Comparison of ENCODE assay signal across 28 cellular contexts in genomic region chr1:90748668-90749067, GRCh38. TPM values are rescaled to one million over a fixed set of nuclear protein-coding genes. Genes with fewer than 3 reads are reported as not detected.
DNase-seq lines count a peak whose midpoint lies in the region; ATAC-seq, FAIRE-seq and TF ChIP-seq lines count a peak whose summit lies in the region.
"Had no signal": no experiment of that assay in that cellular context is flagged by ENCODE, and none has a peak within 500 bp of the region (broad histone marks: within the 10 kb centered on the region; RNA-seq: fewer than 3 reads in every experiment).

No MANE protein-coding gene starts in this region.

- POLR2A ChIA-PET in K562 (lab: Yijun Ruan, JAX) = no interaction called here

- no peak for ATAC-seq in K562
- ATAC-seq: GM12878 had no signal

- H3K27ac ChIP-seq in HUES48 (ENCODE audit: low read depth, low read length) = peak overlapping the region; percentile 1
- H3K27ac ChIP-seq in K562 (ENCODE audit: extremely low read depth, low read depth, low read length) = no peak overlapping the region
- H3K27ac ChIP-seq in mesendoderm (ENCODE audit: low read depth, low read length) = no peak overlapping the region
- H3K27ac ChIP-seq: BLaER1 had no signal

- no peak overlapping the region for H4K8ac ChIP-seq in mesendoderm (ENCODE audit: low read depth, low read length)

- no TSS peak for BruUV-seq in K562 (replicated peaks; lab: Mats Ljungman, UMichigan)

- H3K36me3 ChIP-seq in HUES48 (ENCODE audit: control insufficient read depth, insufficient read depth, low read length) (no peaks in the 10 kb centered on the region), K562 (ENCODE audit: control insufficient read depth, insufficient read depth, low read length) (no peaks in the 10 kb centered on the region), mesendoderm (ENCODE audit: control insufficient read depth, insufficient read depth, low read length) (no peaks in the 10 kb centered on the region)
- H3K36me3 ChIP-seq: BE2C, BLaER1 had no signal

- TF ChIP-seq RAD21 in K562 (CRISPR knock-in tag; conservative IDR thresholded peaks at IDR 0.05 in 1 of 2, IDR thresholded peaks at IDR 0.05 in 1 of 2) = no peak

- FAIRE-seq in K562 (lab: Jason Lieb, UNC) = no peak
- FAIRE-seq: A204.1, GM12878, GM12892, GM18507 had no signal

- DNase-seq in K562 (ENCODE audit: extremely low read depth in 1 of 4, low spot score in 3 of 4) = no peak
- DNase-seq in mesendoderm = peak; percentile 37
- DNase-seq in cardiac septum (ENCODE audit: low spot score) = no peak
- DNase-seq in RKO (ENCODE audit: low spot score) = no peak
- DNase-seq: 8988T; ACHN; BE2C; C1 segment of cervical spinal cord; CD4-positive, alpha-beta memory T cell; CD4-positive, CD25-positive, alpha-beta regulatory T cell; CD8-positive, alpha-beta memory T cell; COR-L47; DMS 273 treated with DMSO at 0.1 percent for 48 hours; DMS153; DMS53; DMS79; DND-41; EL; GDM1 had no signal

- H3K23ac ChIP-seq in mesendoderm (ENCODE audit: low read length) = no peak overlapping the region

- peak overlapping the region; percentile 60 for H2AFZ ChIP-seq in K562 (ENCODE audit: low read depth, low read length)

- no peak overlapping the region for H2BK120ac ChIP-seq in mesendoderm (ENCODE audit: low read depth, low read length)

- no peaks in the 10 kb centered on the region for H3K9me1 ChIP-seq in K562 (ENCODE audit: control insufficient read depth, insufficient read depth, low read length)

- H3K4me1 ChIP-seq in HUES48 (ENCODE audit: control insufficient read depth, insufficient read depth, low read length) = peaks cover 10% of the 10 kb centered on the region
- H3K4me1 ChIP-seq in K562 (replicated peaks in 1 of 2; ENCODE audit: control insufficient read depth in 2 of 2, insufficient read depth in 2 of 2, low read length in 2 of 2) = peaks cover 0 to 13% of the 10 kb centered on the region in 2 experiments; a peak in 3 of 5 replicates
- H3K4me1 ChIP-seq in mesendoderm (ENCODE audit: control insufficient read depth, low read depth, low read length) = peaks cover 2% of the 10 kb centered on the region
- H3K4me1 ChIP-seq: BE2C, BLaER1 had no signal

- no peak overlapping the region for H2BK15ac ChIP-seq in mesendoderm (replicated peaks; ENCODE audit: low read depth)

- H3K4me2 ChIP-seq in K562 (ENCODE audit: insufficient read depth, low read length) = no peak overlapping the region
- H3K4me2 ChIP-seq in mesendoderm (ENCODE audit: low read length) = no peak overlapping the region
- H3K4me2 ChIP-seq: BLaER1 had no signal

- TF ChIP-seq CTCF in K562 (IDR thresholded peaks at IDR 0.05 in 2 of 3, conservative IDR thresholded peaks at IDR 0.05 in 1 of 3; ENCODE audit: insufficient read depth in 2 of 3, low read depth in 1 of 3, low read length in 3 of 3) = no peak

- H3K4me3 ChIP-seq in HUES48 (ENCODE audit: low read depth, low read length) = no peak overlapping the region
- H3K4me3 ChIP-seq in K562 = no peak overlapping the region
- no peak overlapping the region for H3K4me3 ChIP-seq in mesendoderm (ENCODE audit: low read length)
- H3K4me3 ChIP-seq: BLaER1, GM12878 had no signal

- intact Hi-C loops in K562 (cut with micrococcal nuclease) = no loop called here
- intact Hi-C loops in cardiac septum (cut with DNase I) = no loop called here

- H3K27me3 ChIP-seq in HUES48 (ENCODE audit: control insufficient read depth, insufficient read depth, low read length) (no peaks in the 10 kb centered on the region), K562 (ENCODE audit: control insufficient read depth in 2 of 2, insufficient read depth in 2 of 2, low read length in 2 of 2) (no peaks in the 10 kb centered on the region), mesendoderm (ENCODE audit: insufficient read depth, low read length, poor library complexity) (no peaks in the 10 kb centered on the region)
- H3K27me3 ChIP-seq: BLaER1 had no signal

- no peaks in the 10 kb centered on the region for H4K20me1 ChIP-seq in K562 (replicated peaks; ENCODE audit: control insufficient read depth, insufficient read depth, low read length)
- H4K20me1 ChIP-seq: BLaER1 had no signal

- no peak overlapping the region for H4K5ac ChIP-seq in mesendoderm (ENCODE audit: low read length)

- no peak overlapping the region for H3K56ac ChIP-seq in mesendoderm (ENCODE audit: low read length)

- TF ChIP-seq POLR2A in K562 (conservative IDR thresholded peaks at IDR 0.05) = no peak

- H3K9ac ChIP-seq in HUES48 (ENCODE audit: low read depth, low read length) = no peak overlapping the region
- H3K9ac ChIP-seq in K562 (ENCODE audit: insufficient read depth in 1 of 2, low read depth in 2 of 2, low read length in 2 of 2) = no peak overlapping the region
- H3K9ac ChIP-seq in mesendoderm (ENCODE audit: low read length) = no peak overlapping the region
- H3K9ac ChIP-seq: BLaER1 had no signal

- H2AK5ac ChIP-seq in mesendoderm (ENCODE audit: low read length) = no peak overlapping the region

- in situ Hi-C loops in K562 (cut with MboI) = no loop called here

- CTCF ChIA-PET in K562 (lab: Yijun Ruan, JAX; ENCODE audit: low intra/inter-chr PET ratio) = no interaction called here

- no peak overlapping the region for H3K18ac ChIP-seq in mesendoderm (ENCODE audit: low read length)

- H3K79me2 ChIP-seq in K562 (ENCODE audit: control insufficient read depth, insufficient read depth, low read length) (no peaks in the 10 kb centered on the region), mesendoderm (ENCODE audit: control insufficient read depth, insufficient read depth, low read length) (no peaks in the 10 kb centered on the region)

- no peak for TF ChIP-seq EP300 in K562 (IDR thresholded peaks at IDR 0.05; ENCODE audit: low read length)

- no peaks in the 10 kb centered on the region for H3K9me3 ChIP-seq in HUES48 (ENCODE audit: control insufficient read depth, insufficient read depth, low read length)
- H3K9me3 ChIP-seq in K562 (replicated peaks; ENCODE audit: control insufficient read depth, insufficient read depth, low read depth, low read length) = no peaks in the 10 kb centered on the region
- H3K9me3 ChIP-seq: BE2C, BLaER1 had no signal

- H2BK5ac ChIP-seq in mesendoderm (ENCODE audit: low read length) = no peak overlapping the region

- H3K79me1 ChIP-seq in mesendoderm (ENCODE audit: low read length) = no peaks in the 10 kb centered on the region

- no peak overlapping the region for H3K4ac ChIP-seq in mesendoderm (ENCODE audit: low read depth, low read length)

TF ChIP-seq in K562, 482 proteins besides CTCF, POLR2A, EP300 and RAD21:
- TF ChIP-seq HNRNPL (IDR thresholded peaks at IDR 0.05; ENCODE audit: low read depth, low read length) = no peak
- TF ChIP-seq ZBTB17 (CRISPR knock-in tag; IDR thresholded peaks at IDR 0.05) = no peak
- TF ChIP-seq HDAC6 (IDR thresholded peaks at IDR 0.05; ENCODE audit: low read depth, low read length) = no peak
- no peak for TF ChIP-seq PRDM10 (IDR thresholded peaks at IDR 0.05; ENCODE audit: partially characterized antibody)
- TF ChIP-seq ZNF197 (CRISPR knock-in tag; IDR thresholded peaks at IDR 0.05; ENCODE audit: low read depth) = no peak
- no peak for TF ChIP-seq TCF7L2 (IDR thresholded peaks at IDR 0.05; ENCODE audit: low read depth, low read length)

RNA-seq across cellular contexts. Expression of gene BARHL2, which starts 31.6 kb away (rescaled TPM):
- total RNA-seq in K562 (2011; cell fraction: chromatin; rRNA removed; ENCODE audit: low replicate concordance) = not detected in 2 replicates
- not detected in 2 replicates for total RNA-seq in K562 (2011; cell fraction: nucleolus; rRNA removed)
- total RNA-seq in K562 (2011; cell fraction: nucleoplasm; rRNA removed) = not detected in 2 replicates
- total RNA-seq in K562 (2014; rRNA removed) = 0.09 TPM in 1 of 2 replicates, not detected in the other
- total RNA-seq in K562 (2014; rRNA removed; fragmentation: Illumina TruSeq; extraction: Trizol) = not detected in 2 replicates
- total RNA-seq in K562 (2015; rRNA removed; fragmentation: Illumina TruSeq; extraction: Trizol) = not detected in 2 replicates
- total RNA-seq in K562 (2021) = 0.11 TPM in 2 replicates
- not detected in 2 replicates for polyA plus RNA-seq in K562 (2011; rRNA removed)
- polyA plus RNA-seq in K562 (2011; cell fraction: cytosol; rRNA removed) = not detected in 2 replicates
- polyA plus RNA-seq in K562 (2011; cell fraction: nucleus; rRNA removed) = 0.06 and 0.09 TPM in 2 replicates
- polyA plus RNA-seq in K562 (2012) = 0.07 TPM in 1 of 2 replicates, not detected in the other
- polyA plus RNA-seq in K562 (2014; fragmentation: Illumina TruSeq; extraction: Trizol) = 0.06 TPM in 1 of 2 replicates, not detected in the other
- not detected for polyA plus RNA-seq in K562 (2014; fragmentation: Nextera tagmentation; extraction: Ambion mirVana)
- not detected in 2 replicates for polyA plus RNA-seq in K562 (2014; rRNA removed)
- not detected in 2 replicates for polyA minus RNA-seq in K562 (2011; rRNA and poly(A)+ RNA removed)
- not detected in 2 replicates for polyA minus RNA-seq in K562 (2011; cell fraction: cytosol; rRNA and poly(A)+ RNA removed)
- polyA minus RNA-seq in K562 (2011; cell fraction: nucleus; rRNA and poly(A)+ RNA removed) = not detected in 2 replicates
- polyA plus RNA-seq in mesendoderm (2013, experiment 1 of 2) = 0.01 TPM
- 0.06 TPM for polyA plus RNA-seq in mesendoderm (2013, experiment 2 of 2)
- not detected for total RNA-seq in cardiac septum
- total RNA-seq: CD4-positive, alpha-beta memory T cell; CD4-positive, CD25-positive, alpha-beta regulatory T cell; CD8-positive, alpha-beta memory T cell; Daoy; GM12878 had no signal
- polyA plus RNA-seq: AG04450; CD14-positive monocyte; CD4-positive, alpha-beta memory T cell; CD4-positive, CD25-positive, alpha-beta regulatory T cell; CD8-positive, alpha-beta memory T cell; GM12878 had no signal
